Comparison of ENCODE assay signal across 8 cellular contexts in the genomic region with DNA sequence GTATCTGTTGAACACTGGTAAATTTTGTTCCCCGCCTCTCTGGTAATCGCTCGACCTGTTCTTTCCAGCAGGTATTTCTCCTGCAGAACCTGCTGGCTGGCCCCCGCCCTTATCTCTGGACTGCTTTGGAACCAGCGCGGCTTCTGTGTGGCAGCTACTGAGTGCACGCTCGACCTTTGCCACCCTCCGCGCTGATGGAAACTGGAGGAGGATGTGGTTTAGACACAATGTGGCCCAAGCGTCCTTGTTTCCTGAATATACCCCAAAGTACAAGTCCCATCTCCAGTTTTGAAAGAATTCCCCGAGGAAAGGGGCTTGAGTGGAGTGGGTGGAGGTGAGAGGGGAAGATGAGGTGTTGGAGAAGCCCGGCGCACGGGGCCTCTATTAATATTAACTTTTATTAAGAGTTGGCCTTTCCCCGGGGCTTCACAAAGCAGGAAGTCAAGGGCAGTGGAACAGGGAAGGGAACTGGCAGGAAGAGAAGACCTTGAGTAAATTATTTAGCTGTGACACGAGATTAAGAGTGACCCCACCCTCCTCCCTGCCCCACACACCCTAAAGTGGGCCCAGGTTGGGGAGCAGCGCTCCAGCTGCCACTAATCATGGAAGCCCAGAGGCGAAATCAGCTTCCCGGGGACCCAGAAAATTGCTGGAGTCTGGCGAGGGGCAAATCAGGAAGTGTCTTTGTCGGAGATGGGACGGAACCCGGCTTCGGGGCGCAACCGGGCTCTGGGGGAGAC. TPM values are rescaled to one million over a fixed set of nuclear protein-coding genes. Genes with fewer than 3 reads are reported as not detected.
A peak's percentile ranks its signal among the peaks of the same experiment; 100 is the strongest.
DNase-seq lines count a peak whose midpoint lies in the region; ATAC-seq and TF ChIP-seq lines count a peak whose summit lies in the region.

No MANE protein-coding gene starts in this region.

- DNase-seq in MM.1S (no peak), esophagus squamous epithelium (lab: John Stamatoyannopoulos, UW) (no peak), psoas muscle (no peak), pons (ENCODE audit: low spot score) (no peak), NCI-H226 (no peak), GM10266 (ENCODE audit: extremely low spot score) (no peak)
- DNase-seq in activated CD4-positive, alpha-beta T cell treated with anti-CD3 and anti-CD28 coated beads for 4 hours, result no peak

- 22% methylated on average over 16 to 26 of the region's 27 CpGs for WGBS in esophagus squamous epithelium, 2 donors
- 24 to 38% (median 28%) methylated on average over 27 of the region's 27 CpGs for WGBS in psoas muscle, 3 donors

- no peaks in the 10 kb centered on the region for H3F3A ChIP-seq in MM.1S (ENCODE audit: insufficient read depth, low read length)

- intact Hi-C loops in esophagus squamous epithelium (cut with DNase I) (no loop called here), psoas muscle (cut with DNase I) (no loop called here)

- H3K4me2 ChIP-seq in MM.1S (ENCODE audit: low read depth, low read length), result peak overlapping the region; percentile 72; the same call in 1 of the 2 replicates

- H3K27ac ChIP-seq in MM.1S (ENCODE audit: low read length), result no peak overlapping the region
- no peak overlapping the region for H3K27ac ChIP-seq in esophagus squamous epithelium
- H3K27ac ChIP-seq in psoas muscle, result no peak overlapping the region

- no peaks in the 10 kb centered on the region for H3K9me2 ChIP-seq in MM.1S (replicated peaks; ENCODE audit: insufficient read depth, low read length)

- no peaks in the 10 kb centered on the region for H3K9me3 ChIP-seq in MM.1S (replicated peaks; ENCODE audit: insufficient read depth, low read length)
- H3K9me3 ChIP-seq in esophagus squamous epithelium, result no peaks in the 10 kb centered on the region
- H3K9me3 ChIP-seq in psoas muscle, result no peaks in the 10 kb centered on the region

- H3K36me3 ChIP-seq in MM.1S (replicated peaks; ENCODE audit: insufficient read depth, low read length) (no peaks in the 10 kb centered on the region), esophagus squamous epithelium (no peaks in the 10 kb centered on the region), psoas muscle (ENCODE audit: insufficient read depth in 1 of 2, low read depth in 1 of 2) (no peaks in the 10 kb centered on the region)

- H3K79me2 ChIP-seq in MM.1S (ENCODE audit: low read length), result no peaks in the 10 kb centered on the region

- H2AFZ ChIP-seq in MM.1S (ENCODE audit: low read length), result no peak overlapping the region

- H3K9ac ChIP-seq in MM.1S (ENCODE audit: low read length), result no peak overlapping the region

- H3K4me3 ChIP-seq in MM.1S (ENCODE audit: low read length) (no peak overlapping the region), esophagus squamous epithelium (peak overlapping the region; percentile 16 to 67 (median 36)), psoas muscle (peak overlapping the region; percentile 64)

- H3K4me1 ChIP-seq in MM.1S (ENCODE audit: low read length) (no peaks in the 10 kb centered on the region), esophagus squamous epithelium (peaks cover 11 to 20% (median 15%) of the 10 kb centered on the region in 3 donors), psoas muscle (peaks cover 7% of the 10 kb centered on the region)

- ATAC-seq in GM18508 (IDR thresholded peaks at IDR 0.05; ENCODE audit: insufficient read depth, unreplicated experiment) (peak; percentile 22), psoas muscle (peak in 1 of 4 donors; percentile 29)

- TF ChIP-seq CTCF in MM.1S (IDR thresholded peaks at IDR 0.05; ENCODE audit: low read length), result no peak
- no peak for TF ChIP-seq CTCF in esophagus squamous epithelium (IDR thresholded peaks at IDR 0.05)
- no peak for TF ChIP-seq CTCF in psoas muscle (IDR thresholded peaks at IDR 0.05)
- no peak for TF ChIP-seq CTCF in GM10266 (IDR thresholded peaks at IDR 0.05; ENCODE audit: control insufficient read depth, insufficient read depth, low read depth, missing control alignments)

- H3K27me3 ChIP-seq in MM.1S (replicated peaks; ENCODE audit: insufficient read depth, low read length) (no peaks in the 10 kb centered on the region), esophagus squamous epithelium (peaks cover 6 to 95% (median 26%) of the 10 kb centered on the region in 4 donors), psoas muscle (ENCODE audit: insufficient read depth in 3 of 3, low read length in 2 of 3) (peaks cover 3 to 78% (median 19%) of the 10 kb centered on the region in 3 donors)

- H4K20me1 ChIP-seq in MM.1S (ENCODE audit: insufficient read depth, low read length), result no peaks in the 10 kb centered on the region

- TF ChIP-seq POLR2A in esophagus squamous epithelium (IDR thresholded peaks at IDR 0.05), result no peak

RNA-seq across cellular contexts. Expression of a gene that starts 16.0 kb away (rescaled TPM):
- total RNA-seq in esophagus squamous epithelium, result not detected
- not detected for total RNA-seq in psoas muscle
- under 1 TPM in 1 of 3 donors, not detected in 2; 0.03 TPM for polyA plus RNA-seq in psoas muscle

RNA-seq across cellular contexts. Expression of a gene that starts 33.3 kb away (rescaled TPM):
- not detected for total RNA-seq in esophagus squamous epithelium
- not detected for total RNA-seq in psoas muscle
- polyA plus RNA-seq in psoas muscle, result not detected

RNA-seq across cellular contexts. Expression of a gene that starts 35.4 kb away (rescaled TPM):
- total RNA-seq in esophagus squamous epithelium (not detected), psoas muscle (not detected)
- polyA plus RNA-seq in psoas muscle, result not detected
